25 cellular contexts compared by ENCODE assay signal in the genomic region with DNA sequence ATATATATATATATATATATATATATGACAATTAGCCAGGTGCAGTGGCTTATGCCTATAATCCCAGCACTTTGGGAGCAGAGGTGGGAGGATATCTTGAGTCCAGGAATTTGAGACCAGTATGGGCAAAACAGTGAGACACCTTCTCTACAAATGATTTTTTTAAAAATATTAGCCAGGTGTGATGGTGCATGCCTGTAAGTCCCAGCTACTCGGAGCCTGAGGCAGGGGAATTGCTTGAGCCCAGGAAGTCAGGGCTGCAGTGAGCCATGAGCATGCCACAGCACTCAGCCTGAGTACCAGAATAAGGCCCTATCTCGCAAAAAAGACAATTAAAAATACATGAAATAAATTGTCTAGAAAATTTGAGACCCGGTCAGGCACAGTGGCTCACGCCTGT. TPM values are rescaled to one million over a fixed set of nuclear protein-coding genes. Genes with fewer than 3 reads are reported as not detected.
DNase-seq lines count a peak whose midpoint lies in the region; ATAC-seq, FAIRE-seq and TF ChIP-seq lines count a peak whose summit lies in the region.
"Had no signal": no experiment of that assay in that cellular context is flagged by ENCODE, and none has a peak within 500 bp of the region (broad histone marks: within the 10 kb centered on the region; RNA-seq: fewer than 3 reads in every experiment).

No MANE protein-coding gene starts in this region.

- H3K79me2 ChIP-seq in K562 (ENCODE audit: control insufficient read depth, insufficient read depth, low read length) (no peaks in the 10 kb centered on the region), trophoblast cell (ENCODE audit: control insufficient read depth, insufficient read depth, low read length, poor library complexity) (no peaks in the 10 kb centered on the region)

- H3K27me3 Mint-ChIP-seq in CD8-positive, alpha-beta memory T cell, result peaks cover 10 to 40% of the 10 kb centered on the region in 2 donors

- FAIRE-seq in K562 (lab: Jason Lieb, UNC), result no peak
- FAIRE-seq: A204.1, GM12878, GM12892, GM18507 had no signal

- no peaks in the 10 kb centered on the region for H3K9me1 ChIP-seq in K562 (ENCODE audit: control insufficient read depth, insufficient read depth, low read length)

- peaks cover 10% of the 10 kb centered on the region for H3K79me1 ChIP-seq in trophoblast cell (ENCODE audit: low read length)

- H3K4me3 Mint-ChIP-seq in CD8-positive, alpha-beta memory T cell, result no peak overlapping the region
- H3K4me3 Mint-ChIP-seq: B cell; CD4-positive, alpha-beta T cell; CD8-positive, alpha-beta T cell had no signal

- H4K91ac ChIP-seq in trophoblast cell (ENCODE audit: low read depth, low read length), result no peak overlapping the region

- H3K9me3 Mint-ChIP-seq in CD8-positive, alpha-beta memory T cell, result peaks cover 0 to 2% (median 0%) of the 10 kb centered on the region in 5 donors
- H3K9me3 Mint-ChIP-seq: CD4-positive, alpha-beta T cell; CD8-positive, alpha-beta T cell had no signal

- no peak overlapping the region for H3K18ac ChIP-seq in trophoblast cell (ENCODE audit: low read length)

- H3K27me3 ChIP-seq in CD8-positive, alpha-beta memory T cell (ENCODE audit: insufficient read depth, low read length, poor library complexity, severe bottlenecking), result no peaks in the 10 kb centered on the region
- H3K27me3 ChIP-seq in K562 (ENCODE audit: control insufficient read depth in 2 of 2, insufficient read depth in 2 of 2, low read length in 2 of 2) (no peaks in the 10 kb centered on the region), trophoblast cell (ENCODE audit: insufficient read depth, low read length) (no peaks in the 10 kb centered on the region)
- H3K27me3 ChIP-seq: BLaER1 treated with 17β-estradiol and CSF1 and Interleukin-3, amounts not matched to agents 10 nM and 100 nM had no signal

- no peak overlapping the region for H2BK5ac ChIP-seq in trophoblast cell (ENCODE audit: low read depth, low read length, poor library complexity)

- no peak overlapping the region for H2BK120ac ChIP-seq in trophoblast cell (ENCODE audit: insufficient read depth, low read length, poor library complexity)

- CTCF ChIA-PET in CD8-positive, alpha-beta memory T cell (lab: Charles Lee), result no interaction called here
- CTCF ChIA-PET in K562 (lab: Yijun Ruan, JAX; ENCODE audit: low intra/inter-chr PET ratio), result no interaction called here

- no peak overlapping the region for H3K23ac ChIP-seq in trophoblast cell (ENCODE audit: low read length)

- H2BK12ac ChIP-seq in trophoblast cell (ENCODE audit: low read length), result no peak overlapping the region

- no peak for TF ChIP-seq RAD21 in K562 (CRISPR knock-in tag; conservative IDR thresholded peaks at IDR 0.05 in 1 of 2, IDR thresholded peaks at IDR 0.05 in 1 of 2)

- no peak overlapping the region for H3K9ac ChIP-seq in K562 (ENCODE audit: insufficient read depth in 1 of 2, low read depth in 2 of 2, low read length in 2 of 2)
- no peak overlapping the region for H3K9ac ChIP-seq in trophoblast cell (ENCODE audit: low read length)
- H3K9ac ChIP-seq: BLaER1 treated with 17β-estradiol and CSF1 and Interleukin-3, amounts not matched to agents 10 nM and 100 nM had no signal

- intact Hi-C loops in K562 (cut with micrococcal nuclease), result no loop called here

- DNase-seq in CD8-positive, alpha-beta memory T cell, result no peak
- DNase-seq in K562 (ENCODE audit: extremely low read depth in 1 of 4, low spot score in 3 of 4) (no peak), trophoblast cell (peak; percentile 54 to 66), AG20443 (ENCODE audit: low spot score) (no peak)
- DNase-seq: 8988T; ACHN; AML-193; CD4-positive, alpha-beta T cell; CD8-positive, alpha-beta T cell; COR-L47; DMS 273 treated with DMSO at 0.1 percent for 48 hours; DMS153; DMS53; DMS79; DND-41; EL; GDM1 had no signal

- H3K27ac ChIP-seq in CD8-positive, alpha-beta memory T cell (ENCODE audit: low read depth, low read length), result peak overlapping the region; percentile 43
- H3K27ac ChIP-seq in K562 (ENCODE audit: extremely low read depth, low read depth, low read length) (peak overlapping the region; percentile 90; the same call in 1 of the 3 replicates), trophoblast cell (ENCODE audit: low read depth, low read length) (no peak overlapping the region)
- H3K27ac ChIP-seq: BLaER1 treated with 17β-estradiol and CSF1 and Interleukin-3, amounts not matched to agents 10 nM and 100 nM; C4-2B had no signal

- no peak for TF ChIP-seq POLR2A in K562 (conservative IDR thresholded peaks at IDR 0.05)

- no peak for TF ChIP-seq CTCF in K562 (IDR thresholded peaks at IDR 0.05 in 2 of 3, conservative IDR thresholded peaks at IDR 0.05 in 1 of 3; ENCODE audit: insufficient read depth in 2 of 3, low read depth in 1 of 3, low read length in 3 of 3)

- H3K4me2 ChIP-seq in K562 (ENCODE audit: insufficient read depth, low read length) (no peak overlapping the region), trophoblast cell (ENCODE audit: low read length) (no peak overlapping the region)
- H3K4me2 ChIP-seq: BLaER1 treated with 17β-estradiol and CSF1 and Interleukin-3, amounts not matched to agents 10 nM and 100 nM had no signal

- H2AFZ ChIP-seq in K562 (ENCODE audit: low read depth, low read length) (no peak overlapping the region), trophoblast cell (ENCODE audit: insufficient read depth, low read length, poor library complexity) (no peak overlapping the region)

- no TSS peak for BruUV-seq in K562 (replicated peaks; lab: Mats Ljungman, UMichigan)

- no peak overlapping the region for H4K8ac ChIP-seq in trophoblast cell (ENCODE audit: low read depth, low read length)

- POLR2A ChIA-PET in CD8-positive, alpha-beta memory T cell (lab: Charles Lee), result no interaction called here
- POLR2A ChIA-PET in K562 (lab: Yijun Ruan, JAX), result no interaction called here

- H3K4ac ChIP-seq in trophoblast cell (ENCODE audit: low read depth, low read length), result no peak overlapping the region

- no peak for ATAC-seq in K562
- ATAC-seq in GM19397 (IDR thresholded peaks at IDR 0.05; ENCODE audit: unreplicated experiment), result no peak
- ATAC-seq: CD8-positive, alpha-beta T cell; GM12878 had no signal

- in situ Hi-C loops in K562 (cut with MboI), result no loop called here

- peak overlapping the region in 1 of 8 donors; percentile 44 for H3K27ac Mint-ChIP-seq in CD8-positive, alpha-beta memory T cell
- H3K27ac Mint-ChIP-seq: B cell; CD4-positive, alpha-beta T cell; CD8-positive, alpha-beta T cell had no signal

- no peak overlapping the region for H3K4me3 ChIP-seq in CD8-positive, alpha-beta memory T cell (ENCODE audit: low read length)
- H3K4me3 ChIP-seq in K562, result no peak overlapping the region
- no peak overlapping the region for H3K4me3 ChIP-seq in trophoblast cell (ENCODE audit: low read depth, low read length)
- H3K4me3 ChIP-seq: BLaER1 treated with 17β-estradiol and CSF1 and Interleukin-3, amounts not matched to agents 10 nM and 100 nM; GM12878 had no signal

- H4K12ac ChIP-seq in trophoblast cell (ENCODE audit: low read depth, low read length), result no peak overlapping the region

- H3K36me3 Mint-ChIP-seq in CD8-positive, alpha-beta memory T cell, result peaks cover 0 to 2% (median 0%) of the 10 kb centered on the region in 3 donors
- H3K36me3 Mint-ChIP-seq: CD8-positive, alpha-beta T cell had no signal

- TF ChIP-seq EP300 in K562 (IDR thresholded peaks at IDR 0.05; ENCODE audit: low read length), result no peak

- H3K14ac ChIP-seq in trophoblast cell (ENCODE audit: low read length), result no peak overlapping the region

- H3K36me3 ChIP-seq in CD8-positive, alpha-beta memory T cell (ENCODE audit: insufficient read depth, low read length), result no peaks in the 10 kb centered on the region
- no peaks in the 10 kb centered on the region for H3K36me3 ChIP-seq in K562 (ENCODE audit: control insufficient read depth, insufficient read depth, low read length)
- no peaks in the 10 kb centered on the region for H3K36me3 ChIP-seq in trophoblast cell (ENCODE audit: control insufficient read depth in 1 of 2, insufficient read depth in 2 of 2, low read length in 2 of 2)
- H3K36me3 ChIP-seq: BLaER1 treated with 17β-estradiol and CSF1 and Interleukin-3, amounts not matched to agents 10 nM and 100 nM had no signal

- WGBS in K562 (ENCODE audit: insufficient coverage, low coverage, missing lambda C conversion rate), result 48% methylated on average over 4 of the region's 4 CpGs
- no CpG with 5 or more reads among the region's 4 CpGs for WGBS in trophoblast cell (ENCODE audit: extremely low coverage, insufficient coverage, insufficient read length)

- no peaks in the 10 kb centered on the region for H3K4me1 ChIP-seq in CD8-positive, alpha-beta memory T cell (ENCODE audit: insufficient read depth, low read length)
- H3K4me1 ChIP-seq in K562 (replicated peaks in 1 of 2; ENCODE audit: control insufficient read depth in 2 of 2, insufficient read depth in 2 of 2, low read length in 2 of 2) (peaks cover 20 to 55% of the 10 kb centered on the region in 2 experiments), trophoblast cell (ENCODE audit: control insufficient read depth in 1 of 2, insufficient read depth in 2 of 2, low read length in 2 of 2) (peaks cover 8 to 14% of the 10 kb centered on the region in 2 experiments)

- H3K4me1 Mint-ChIP-seq in CD8-positive, alpha-beta memory T cell, result no peaks in the 10 kb centered on the region
- H3K4me1 Mint-ChIP-seq: B cell had no signal

- H4K20me1 ChIP-seq in K562 (replicated peaks; ENCODE audit: control insufficient read depth, insufficient read depth, low read length), result no peaks in the 10 kb centered on the region
- H4K20me1 ChIP-seq: BLaER1 treated with 17β-estradiol and CSF1 and Interleukin-3, amounts not matched to agents 10 nM and 100 nM had no signal

- no peaks in the 10 kb centered on the region for H3K9me3 ChIP-seq in CD8-positive, alpha-beta memory T cell (ENCODE audit: low read length)
- H3K9me3 ChIP-seq in K562 (replicated peaks; ENCODE audit: control insufficient read depth, insufficient read depth, low read depth, low read length) (no peaks in the 10 kb centered on the region), trophoblast cell (ENCODE audit: insufficient read depth, low read depth, low read length) (no peaks in the 10 kb centered on the region)
- H3K9me3 ChIP-seq: BLaER1 treated with 17β-estradiol and CSF1 and Interleukin-3, amounts not matched to agents 10 nM and 100 nM had no signal

- H2AK5ac ChIP-seq in trophoblast cell (ENCODE audit: low read length), result no peak overlapping the region

RNA-seq across cellular contexts. Expression of a gene that starts 47.2 kb away (rescaled TPM):
- 1 to 10 TPM; 3.2 to 4.3 TPM for total RNA-seq in CD8-positive, alpha-beta memory T cell
- polyA plus RNA-seq in CD8-positive, alpha-beta memory T cell, result 12.6 TPM
- total RNA-seq in K562 (2011; cell fraction: chromatin; rRNA removed; ENCODE audit: low replicate concordance), result 3.1 and 3.8 TPM in 2 replicates
- total RNA-seq in K562 (2011; cell fraction: nucleolus; rRNA removed), result 1.4 and 3.0 TPM in 2 replicates
- 1.5 and 2.7 TPM in 2 replicates for total RNA-seq in K562 (2011; cell fraction: nucleoplasm; rRNA removed)
- total RNA-seq in K562 (2014; rRNA removed) (7.9 and 10.7 TPM in 2 replicates), K562 (2014; rRNA removed; fragmentation: Illumina TruSeq; extraction: Trizol) (3.6 and 5.5 TPM in 2 replicates), K562 (2015; rRNA removed; fragmentation: Illumina TruSeq; extraction: Trizol) (4.4 and 6.1 TPM in 2 replicates), K562 (2021) (9.5 and 10.0 TPM in 2 replicates)
- polyA plus RNA-seq in K562 (2011; rRNA removed) (18.9 and 22.3 TPM in 2 replicates), K562 (2014; fragmentation: Illumina TruSeq; extraction: Trizol) (3.4 and 6.7 TPM in 2 replicates), K562 (2014; fragmentation: Nextera tagmentation; extraction: Ambion mirVana) (1 to 10 TPM; 1.5 to 2.0 TPM), K562 (2014; rRNA removed) (5.9 and 8.3 TPM in 2 replicates)
- polyA plus RNA-seq in K562 (2011; cell fraction: cytosol; rRNA removed), result 6.7 and 8.2 TPM in 2 replicates
- polyA plus RNA-seq in K562 (2011; cell fraction: nucleus; rRNA removed), result 7.8 and 10.8 TPM in 2 replicates
- 15.3 and 31.8 TPM in 2 replicates for polyA plus RNA-seq in K562 (2012)
- polyA minus RNA-seq in K562 (2011; rRNA and poly(A)+ RNA removed), result 3.4 and 4.4 TPM in 2 replicates
- polyA minus RNA-seq in K562 (2011; cell fraction: cytosol; rRNA and poly(A)+ RNA removed), result 1.5 and 2.2 TPM in 2 replicates
- 1.1 and 1.2 TPM in 2 replicates for polyA minus RNA-seq in K562 (2011; cell fraction: nucleus; rRNA and poly(A)+ RNA removed)
- 11.3 and 12.8 TPM in 2 replicates for polyA plus RNA-seq in trophoblast cell (2013)

Comparison
In these comparisons a context has a peak if more than half of its experiments do, and no peak if none do; other contexts are left out.
1. DNase-seq: peak in trophoblast cell (2 of 2); none in CD8-positive, alpha-beta memory T cell (0 of 5), K562 (0 of 4) and AG20443 (single experiment).